Comparison of ENCODE assay signal across 8 cellular contexts in the genomic region with DNA sequence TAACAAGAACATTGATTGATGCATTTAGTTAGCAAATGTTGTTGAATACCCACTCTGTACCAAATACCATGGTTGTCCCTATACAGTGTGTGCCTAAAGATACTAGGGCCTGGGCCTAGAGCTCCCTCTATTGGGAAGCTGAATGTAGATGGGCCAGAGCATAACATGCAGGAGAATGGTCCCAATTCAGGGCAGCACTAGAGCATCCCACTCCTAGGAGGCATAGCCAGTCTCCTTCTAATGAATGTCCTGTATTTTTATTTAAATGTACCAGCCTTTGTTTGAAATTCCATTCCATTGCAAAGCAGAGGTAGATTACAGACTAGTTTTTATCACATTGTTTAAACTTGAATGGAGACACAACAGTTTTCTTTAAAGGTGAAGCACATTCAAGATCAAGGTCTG.
DNase-seq lines count a peak whose midpoint lies in the region; ATAC-seq and TF ChIP-seq lines count a peak whose summit lies in the region.

No MANE protein-coding gene starts in this region.

- no peaks in the 10 kb centered on the region for H3K9me3 Mint-ChIP-seq in activated CD8-positive, alpha-beta T cell treated with anti-CD3 and anti-CD28 coated beads, Interleukin-2, amount 10 ng/mL, durations not matched to agents 7 days and 5 days (ENCODE audit: insufficient read depth)
- H3K9me3 Mint-ChIP-seq in glutamatergic neuron (ENCODE audit: unreplicated experiment) (peaks cover 7% of the 10 kb centered on the region), progenitor cell of endocrine pancreas (ENCODE audit: low read depth) (no peaks in the 10 kb centered on the region)

- TF ChIP-seq CTCF in glutamatergic neuron (IDR thresholded peaks at IDR 0.05; ENCODE audit: partially characterized antibody, unreplicated experiment) = no peak
- TF ChIP-seq CTCF in progenitor cell of endocrine pancreas (IDR thresholded peaks at IDR 0.05; ENCODE audit: unreplicated experiment) = peak; percentile 68

- H3K36me3 Mint-ChIP-seq in activated CD8-positive, alpha-beta T cell treated with anti-CD3 and anti-CD28 coated beads, Interleukin-2, amount 10 ng/mL, durations not matched to agents 7 days and 5 days (ENCODE audit: low read depth) = no peaks in the 10 kb centered on the region
- H3K36me3 Mint-ChIP-seq in glutamatergic neuron (ENCODE audit: unreplicated experiment) (no peaks in the 10 kb centered on the region), progenitor cell of endocrine pancreas (ENCODE audit: insufficient read depth) (peaks cover 1% of the 10 kb centered on the region)

- H3K27me3 Mint-ChIP-seq in activated CD8-positive, alpha-beta T cell treated with anti-CD3 and anti-CD28 coated beads, Interleukin-2, amount 10 ng/mL, durations not matched to agents 7 days and 5 days (ENCODE audit: low read depth) = no peaks in the 10 kb centered on the region
- H3K27me3 Mint-ChIP-seq in glutamatergic neuron (ENCODE audit: unreplicated experiment) (peaks cover 6% of the 10 kb centered on the region), progenitor cell of endocrine pancreas (no peaks in the 10 kb centered on the region)

- in situ Hi-C loops in Caki2 (cut with HindIII; ENCODE audit: low pct_unique_long_range_greater_than_20kb, low sequenced_read_pairs) = no loop called here

- no peaks in the 10 kb centered on the region for H3K4me1 Mint-ChIP-seq in activated CD8-positive, alpha-beta T cell treated with anti-CD3 and anti-CD28 coated beads, Interleukin-2, amount 10 ng/mL, durations not matched to agents 7 days and 5 days (ENCODE audit: low read depth)
- peaks cover 10% of the 10 kb centered on the region for H3K4me1 Mint-ChIP-seq in glutamatergic neuron (ENCODE audit: low read depth, unreplicated experiment)
- H3K4me1 Mint-ChIP-seq in progenitor cell of endocrine pancreas (ENCODE audit: low read depth) = peaks cover 21% of the 10 kb centered on the region

- POLR2A ChIA-PET in activated CD8-positive, alpha-beta T cell treated with anti-CD3 and anti-CD28 coated beads, Interleukin-2, amount 10 ng/mL, durations not matched to agents 7 days and 5 days (lab: Charles Lee) = no interaction called here

- ATAC-seq in GM18909 (IDR thresholded peaks at IDR 0.05; ENCODE audit: poor library complexity, unreplicated experiment) (peak; percentile 95), HG03064 (IDR thresholded peaks at IDR 0.05; ENCODE audit: low read depth, unreplicated experiment) (peak; percentile 95)
- ATAC-seq in activated CD8-positive, alpha-beta T cell treated with anti-CD3 and anti-CD28 coated beads, Interleukin-2, amount 10 ng/mL, durations not matched to agents 7 days and 5 days = peak; percentile 86

- CTCF ChIA-PET in activated CD8-positive, alpha-beta T cell treated with anti-CD3 and anti-CD28 coated beads, Interleukin-2, amount 10 ng/mL, durations not matched to agents 7 days and 5 days (lab: Charles Lee) = interaction anchor here (0.6 to 2.0 kb wide), 3 partner anchors 55 to 155 kb away, joined by 3 to 6 read pairs (median 5); no protein-coding TSS in a partner anchor

- H3K27ac Mint-ChIP-seq in activated CD8-positive, alpha-beta T cell treated with anti-CD3 and anti-CD28 coated beads, Interleukin-2, amount 10 ng/mL, durations not matched to agents 7 days and 5 days = no peak overlapping the region
- H3K27ac Mint-ChIP-seq in glutamatergic neuron (ENCODE audit: unreplicated experiment) = no peak overlapping the region
- H3K27ac Mint-ChIP-seq in progenitor cell of endocrine pancreas = no peak overlapping the region

- DNase-seq in Caki2 (ENCODE audit: low read depth) (peak; percentile 41), NCI-H2227 treated with DMSO at 0.1 percent for 48 hours (lab: John Stamatoyannopoulos, UW) (peak; percentile 3), glutamatergic neuron (peak; percentile 59), progenitor cell of endocrine pancreas (ENCODE audit: low spot score, unreplicated experiment) (peak; percentile 19), T1000 (lab: John Stamatoyannopoulos, UW) (no peak)
- DNase-seq in activated CD8-positive, alpha-beta T cell treated with anti-CD3 and anti-CD28 coated beads, Interleukin-2, amount 10 ng/mL, durations not matched to agents 7 days and 5 days = peak; percentile 46

- no peak overlapping the region for H3K4me3 Mint-ChIP-seq in activated CD8-positive, alpha-beta T cell treated with anti-CD3 and anti-CD28 coated beads, Interleukin-2, amount 10 ng/mL, durations not matched to agents 7 days and 5 days
- H3K4me3 Mint-ChIP-seq in glutamatergic neuron (ENCODE audit: unreplicated experiment) (no peak overlapping the region), progenitor cell of endocrine pancreas (ENCODE audit: low read depth) (no peak overlapping the region)
